Comparison of ENCODE assay signal across 25 cellular contexts in genomic region chr12:22126758-22127157, GRCh38.
DNase-seq lines count a peak whose midpoint lies in the region; ATAC-seq, FAIRE-seq and TF ChIP-seq lines count a peak whose summit lies in the region.
"Had no signal": no experiment of that assay in that cellular context is flagged by ENCODE, and none has a peak within 500 bp of the region (broad histone marks: within the 10 kb centered on the region; RNA-seq: fewer than 3 reads in every experiment).

No MANE protein-coding gene starts in this region.

- in situ Hi-C loops in mammary epithelial cell (cut with MboI; ENCODE audit: low sequenced_read_pairs in 2 of 2), result no loop called here

- POLR2A ChIA-PET in MCF 10A (lab: Yijun Ruan, JAX), result no interaction called here
- POLR2A ChIA-PET in activated CD4-positive, alpha-beta T cell treated with anti-CD3 and anti-CD28 coated beads for 36 hours (lab: Charles Lee), result no interaction called here

- peaks cover 20% of the 10 kb centered on the region for H3K4me1 ChIP-seq in mammary epithelial cell (ENCODE audit: insufficient read depth, low read length)
- H3K4me1 ChIP-seq: A549; BE2C; BLaER1 treated with 17β-estradiol and CSF1 and Interleukin-3, amounts not matched to agents 10 nM and 100 nM had no signal

- dilution Hi-C loops in mammary epithelial cell (cut with HindIII; ENCODE audit: low sequenced_read_pairs), result no loop called here

- no peaks in the 10 kb centered on the region for H3K27me3 ChIP-seq in mammary epithelial cell (ENCODE audit: insufficient read depth, low read length)
- H3K27me3 ChIP-seq in bronchial epithelial cell (ENCODE audit: control insufficient read depth, insufficient read depth, low read length), result no peaks in the 10 kb centered on the region
- H3K27me3 ChIP-seq: BE2C; BLaER1 treated with 17β-estradiol and CSF1 and Interleukin-3, amounts not matched to agents 10 nM and 100 nM had no signal

- TF ChIP-seq CTCF in mammary epithelial cell (conservative IDR thresholded peaks at IDR 0.05 in 1 of 2, IDR thresholded peaks at IDR 0.05 in 1 of 2; ENCODE audit: extremely low read depth in 1 of 2, insufficient read depth in 1 of 2, low read depth in 1 of 2, low read length in 2 of 2) (no peak), MCF 10A (IDR thresholded peaks at IDR 0.05; ENCODE audit: unreplicated experiment) (no peak), bronchial epithelial cell (IDR thresholded peaks at IDR 0.05; ENCODE audit: insufficient read depth, low read length, severe bottlenecking) (no peak)

- no peaks in the 10 kb centered on the region for H3K27me3 Mint-ChIP-seq in MCF 10A (ENCODE audit: insufficient read depth, unreplicated experiment)
- peaks cover 8% of the 10 kb centered on the region in 2 donors for H3K27me3 Mint-ChIP-seq in stimulated activated naive B cell treated with anti-CD40 and anti-IgM and Interleukin-4, amounts not matched to agents 10 μg/mL and 1 μg/mL and 100 μg/mL, for 72 hours
- no peaks in the 10 kb centered on the region for H3K27me3 Mint-ChIP-seq in activated CD4-positive, alpha-beta T cell treated with anti-CD3 and anti-CD28 coated beads for 36 hours
- H3K27me3 Mint-ChIP-seq: CD4-positive, alpha-beta T cell had no signal

- intact Hi-C loops in mammary epithelial cell (cut with micrococcal nuclease) (no loop called here), MCF 10A (cut with micrococcal nuclease) (no loop called here)
- intact Hi-C loops in activated CD4-positive, alpha-beta T cell treated with anti-CD3 and anti-CD28 coated beads for 36 hours (cut with DNase I, micrococcal nuclease), result no loop called here

- BruUV-seq in mammary epithelial cell (replicated peaks; lab: Mats Ljungman, UMichigan), result no TSS peak
- no TSS peak for BruUV-seq in MCF 10A (replicated peaks; lab: Mats Ljungman, UMichigan)

- no peaks in the 10 kb centered on the region for H3K36me3 ChIP-seq in mammary epithelial cell (ENCODE audit: insufficient read depth, low read length)
- no peaks in the 10 kb centered on the region for H3K36me3 ChIP-seq in bronchial epithelial cell (ENCODE audit: control insufficient read depth, insufficient read depth, low read length)
- H3K36me3 ChIP-seq: BE2C; BLaER1 treated with 17β-estradiol and CSF1 and Interleukin-3, amounts not matched to agents 10 nM and 100 nM had no signal

- peaks cover 11% of the 10 kb centered on the region for H3K9me3 ChIP-seq in mammary epithelial cell (replicated peaks; ENCODE audit: insufficient read depth, low read length)
- H3K9me3 ChIP-seq: BE2C had no signal

- H3K36me3 Mint-ChIP-seq in MCF 10A (ENCODE audit: insufficient read depth, unreplicated experiment), result no peaks in the 10 kb centered on the region
- peaks cover 8 to 18% of the 10 kb centered on the region in 2 donors for H3K36me3 Mint-ChIP-seq in stimulated activated naive B cell treated with anti-CD40 and anti-IgM and Interleukin-4, amounts not matched to agents 10 μg/mL and 1 μg/mL and 100 μg/mL, for 72 hours
- H3K36me3 Mint-ChIP-seq in activated CD4-positive, alpha-beta T cell treated with anti-CD3 and anti-CD28 coated beads for 36 hours (ENCODE audit: low read depth), result no peaks in the 10 kb centered on the region
- H3K36me3 Mint-ChIP-seq: CD14-positive monocyte had no signal

- no peaks in the 10 kb centered on the region for H4K20me1 ChIP-seq in mammary epithelial cell (ENCODE audit: insufficient read depth, low read length)
- H4K20me1 ChIP-seq: BLaER1 treated with 17β-estradiol and CSF1 and Interleukin-3, amounts not matched to agents 10 nM and 100 nM had no signal

- FAIRE-seq in bronchial epithelial cell (lab: Jason Lieb, UNC), result no peak
- FAIRE-seq: A549, D721Med, GM12892 had no signal

- CTCF ChIA-PET in mammary epithelial cell (lab: Charles Lee; ENCODE audit: low non-redundant PET) (no interaction called here), MCF 10A (lab: Yijun Ruan, JAX) (no interaction called here)
- CTCF ChIA-PET in activated CD4-positive, alpha-beta T cell treated with anti-CD3 and anti-CD28 coated beads for 36 hours (lab: Charles Lee), result no interaction called here

- H3K9me3 Mint-ChIP-seq in MCF 10A (ENCODE audit: unreplicated experiment), result peaks cover 7% of the 10 kb centered on the region
- H3K9me3 Mint-ChIP-seq in stimulated activated naive B cell treated with anti-CD40 and anti-IgM and Interleukin-4, amounts not matched to agents 10 μg/mL and 1 μg/mL and 100 μg/mL, for 72 hours, result peaks cover 15 to 16% of the 10 kb centered on the region in 2 donors
- H3K9me3 Mint-ChIP-seq in activated CD4-positive, alpha-beta T cell treated with anti-CD3 and anti-CD28 coated beads for 36 hours (ENCODE audit: low read depth), result peaks cover 7% of the 10 kb centered on the region

- no peak overlapping the region for H2AFZ ChIP-seq in mammary epithelial cell (ENCODE audit: low read depth, low read length)
- H2AFZ ChIP-seq: GM23338 had no signal

- 0% methylated on average over 1 of the region's 1 CpG for WGBS in mammary epithelial cell (ENCODE audit: low coverage, missing lambda C conversion rate)

- no peaks in the 10 kb centered on the region for H3K79me2 ChIP-seq in mammary epithelial cell (ENCODE audit: insufficient read depth, low read length)

- peaks cover 9% of the 10 kb centered on the region for H3K4me1 Mint-ChIP-seq in MCF 10A (ENCODE audit: insufficient read depth, unreplicated experiment)
- peaks cover 10 to 19% of the 10 kb centered on the region in 2 donors for H3K4me1 Mint-ChIP-seq in stimulated activated naive B cell treated with anti-CD40 and anti-IgM and Interleukin-4, amounts not matched to agents 10 μg/mL and 1 μg/mL and 100 μg/mL, for 72 hours
- H3K4me1 Mint-ChIP-seq in activated CD4-positive, alpha-beta T cell treated with anti-CD3 and anti-CD28 coated beads for 36 hours, result peaks cover 7% of the 10 kb centered on the region
- H3K4me1 Mint-ChIP-seq: CD14-positive monocyte, GM23338, H9 had no signal

- H3K27ac ChIP-seq in mammary epithelial cell (ENCODE audit: insufficient read depth, low read depth, low read length), result no peak overlapping the region
- H3K27ac ChIP-seq: A549; BLaER1 treated with 17β-estradiol and CSF1 and Interleukin-3, amounts not matched to agents 10 nM and 100 nM had no signal

- no peak overlapping the region for H3K4me3 Mint-ChIP-seq in MCF 10A (ENCODE audit: unreplicated experiment)
- H3K4me3 Mint-ChIP-seq in stimulated activated naive B cell treated with anti-CD40 and anti-IgM and Interleukin-4, amounts not matched to agents 10 μg/mL and 1 μg/mL and 100 μg/mL, for 72 hours, result no peak overlapping the region
- no peak overlapping the region for H3K4me3 Mint-ChIP-seq in activated CD4-positive, alpha-beta T cell treated with anti-CD3 and anti-CD28 coated beads for 36 hours
- H3K4me3 Mint-ChIP-seq: CD14-positive monocyte; CD4-positive, alpha-beta T cell; CD8-positive, alpha-beta memory T cell; GM23338; H9 had no signal

- no peak overlapping the region for H3K9ac ChIP-seq in mammary epithelial cell (ENCODE audit: insufficient read depth, low read length)
- H3K9ac ChIP-seq: BLaER1 treated with 17β-estradiol and CSF1 and Interleukin-3, amounts not matched to agents 10 nM and 100 nM had no signal

- peak; percentile 72 for ATAC-seq in esophagus mucosa
- ATAC-seq in stimulated activated naive B cell treated with anti-CD40 and anti-IgM and Interleukin-4, amounts not matched to agents 10 μg/mL and 1 μg/mL and 100 μg/mL, for 72 hours (replicated peaks), result peak; percentile 46 to 66
- ATAC-seq in activated CD4-positive, alpha-beta T cell treated with anti-CD3 and anti-CD28 coated beads for 36 hours, result no peak
- ATAC-seq: A549, GM23338, HCT116 had no signal

- no peak overlapping the region for H3K27ac Mint-ChIP-seq in MCF 10A (ENCODE audit: low read depth, unreplicated experiment)
- no peak overlapping the region for H3K27ac Mint-ChIP-seq in stimulated activated naive B cell treated with anti-CD40 and anti-IgM and Interleukin-4, amounts not matched to agents 10 μg/mL and 1 μg/mL and 100 μg/mL, for 72 hours
- no peak overlapping the region for H3K27ac Mint-ChIP-seq in activated CD4-positive, alpha-beta T cell treated with anti-CD3 and anti-CD28 coated beads for 36 hours
- H3K27ac Mint-ChIP-seq: CD14-positive monocyte; CD4-positive, alpha-beta T cell; CD8-positive, alpha-beta memory T cell; GM23338; H9 had no signal

- H3K4me3 ChIP-seq in mammary epithelial cell (replicated peaks in 1 of 3; ENCODE audit: insufficient read depth in 1 of 3, low read depth in 2 of 3, low read length in 3 of 3), result no peak overlapping the region
- no peak overlapping the region for H3K4me3 ChIP-seq in bronchial epithelial cell (ENCODE audit: low read depth, low read length)
- H3K4me3 ChIP-seq: A549; BLaER1 treated with 17β-estradiol and CSF1 and Interleukin-3, amounts not matched to agents 10 nM and 100 nM; GM23338 had no signal

- peak; percentile 35 for DNase-seq in mammary epithelial cell
- no peak for DNase-seq in MCF 10A (ENCODE audit: unreplicated experiment)
- peak; percentile 62 for DNase-seq in bronchial epithelial cell (ENCODE audit: low read depth)
- no peak for DNase-seq in stimulated activated naive B cell treated with anti-CD40 and anti-IgM and Interleukin-4, amounts not matched to agents 10 μg/mL and 1 μg/mL and 100 μg/mL, for 72 hours
- no peak for DNase-seq in activated CD4-positive, alpha-beta T cell treated with anti-CD3 and anti-CD28 coated beads for 36 hours
- no peak for DNase-seq in superior temporal gyrus (ENCODE audit: extremely low spot score)
- no peak for DNase-seq in NCI-H2107 treated with DMSO at 0.1 percent for 48 hours (lab: John Stamatoyannopoulos, UW; ENCODE audit: unreplicated experiment)
- DNase-seq: 8988T; ACHN; AML-193; BE2C; CD4-positive, alpha-beta T cell; CD8-positive, alpha-beta memory T cell; DMS 273 treated with DMSO at 0.1 percent for 48 hours; DMS79 treated with DMSO at 0.1 percent for 48 hours; GF-D8; H9 had no signal

- H3K4me2 ChIP-seq in mammary epithelial cell (ENCODE audit: insufficient read depth, low read depth, low read length), result no peak overlapping the region
- H3K4me2 ChIP-seq: A549; BLaER1 treated with 17β-estradiol and CSF1 and Interleukin-3, amounts not matched to agents 10 nM and 100 nM; GM23338 had no signal

Comparison
In these comparisons a context has a peak if more than half of its experiments do, and no peak if none do; other contexts are left out.
1. DNase-seq: peak in mammary epithelial cell (single experiment) and bronchial epithelial cell (single experiment); none in MCF 10A (single experiment), stimulated activated naive B cell treated with anti-CD40 and anti-IgM and Interleukin-4, amounts not matched to agents 10 μg/mL and 1 μg/mL and 100 μg/mL, for 72 hours (single experiment), activated CD4-positive, alpha-beta T cell treated with anti-CD3 and anti-CD28 coated beads for 36 hours (single experiment), superior temporal gyrus (single experiment) and NCI-H2107 treated with DMSO at 0.1 percent for 48 hours (single experiment).